11 cellular contexts compared by ENCODE assay signal in genomic region chr3:127698264-127699097, GRCh38. TPM values are rescaled to one million over a fixed set of nuclear protein-coding genes. Genes with fewer than 3 reads are reported as not detected.
DNase-seq lines count a peak whose midpoint lies in the region; ATAC-seq and TF ChIP-seq lines count a peak whose summit lies in the region.
"Had no signal": no experiment of that assay in that cellular context is flagged by ENCODE, and none has a peak within 500 bp of the region (broad histone marks: within the 10 kb centered on the region; RNA-seq: fewer than 3 reads in every experiment).

No MANE protein-coding gene starts in this region.

- intact Hi-C loops in A673 (cut with micrococcal nuclease; ENCODE audit: unreplicated experiment): loop anchor here (5.0 kb wide), 1 partner anchor 274 kb away; no protein-coding TSS in a partner anchor
- intact Hi-C loops in left ventricle myocardium inferior (cut with micrococcal nuclease): loop anchor here (10.0 kb wide), 1 partner anchor 46 kb away; no protein-coding TSS in a partner anchor
- intact Hi-C loops in psoas muscle (cut with DNase I): loop anchor here (5.0 kb wide), 2 partner anchors 49 to 124 kb away; partner anchors contain the start of gene MGLL (in 2 of the 2)

- H3K36me3 ChIP-seq in A673 (ENCODE audit: insufficient read depth, low read length, poor library complexity, severe bottlenecking) (no peaks in the 10 kb centered on the region), left ventricle myocardium inferior (peaks cover 11% of the 10 kb centered on the region), psoas muscle (ENCODE audit: insufficient read depth in 1 of 2, low read depth in 1 of 2) (peaks cover 4 to 8% of the 10 kb centered on the region in 2 donors)

- TF ChIP-seq CTCF in A673 (conservative IDR thresholded peaks at IDR 0.05; ENCODE audit: low read depth, low read length) (no peak), VCaP (conservative IDR thresholded peaks at IDR 0.05) (no peak), left ventricle myocardium inferior (IDR thresholded peaks at IDR 0.05; ENCODE audit: borderline replicate concordance) (no peak), psoas muscle (IDR thresholded peaks at IDR 0.05) (no peak)

- BruUV-seq in A673 (replicated peaks; lab: Mats Ljungman, UMichigan): no TSS peak

- H3K27ac ChIP-seq in A673 (ENCODE audit: low read depth, low read length, poor library complexity, severe bottlenecking): peak overlapping the region; percentile 74
- H3K27ac ChIP-seq in VCaP: peak overlapping the region; percentile 98
- peak overlapping the region; percentile 96 for H3K27ac ChIP-seq in left ventricle myocardium inferior (replicated peaks)
- H3K27ac ChIP-seq in psoas muscle: peak overlapping the region; percentile 94

- no peaks in the 10 kb centered on the region for H3K27me3 ChIP-seq in A673 (replicated peaks; ENCODE audit: insufficient read depth, low read depth, low read length, poor library complexity)
- H3K27me3 ChIP-seq in left ventricle myocardium inferior (ENCODE audit: low read depth): no peaks in the 10 kb centered on the region
- no peaks in the 10 kb centered on the region for H3K27me3 ChIP-seq in psoas muscle (ENCODE audit: insufficient read depth in 3 of 3, low read length in 2 of 3)

- H3K4me3 ChIP-seq in A673 (ENCODE audit: low read depth, low read length, poor library complexity, severe bottlenecking): no peak overlapping the region
- H3K4me3 ChIP-seq in left ventricle myocardium inferior: peak overlapping the region; percentile 23
- H3K4me3 ChIP-seq in psoas muscle: peak overlapping the region; percentile 60

- DNase-seq in A673 (ENCODE audit: low spot score) (no peak), left ventricle myocardium inferior (peak; percentile 22), psoas muscle (peak in 1 of 2 donors; percentile 33), putamen (ENCODE audit: low spot score) (no peak), GDM1 (lab: John Stamatoyannopoulos, UW) (no peak), AG08395 (ENCODE audit: low spot score) (no peak)
- DNase-seq: central memory CD4-positive, alpha-beta T cell; NCI-H526; T-helper 2 cell had no signal

- WGBS in psoas muscle, 3 donors: 50 to 59% (median 51%) methylated on average over 8 of the region's 8 CpGs

- H3K4me1 ChIP-seq in A673 (ENCODE audit: insufficient read depth, low read length, poor library complexity, severe bottlenecking): peaks cover 18% of the 10 kb centered on the region
- H3K4me1 ChIP-seq in left ventricle myocardium inferior: peaks cover 95% of the 10 kb centered on the region
- peaks cover 58% of the 10 kb centered on the region for H3K4me1 ChIP-seq in psoas muscle

- ATAC-seq in psoas muscle (no peak), HG02970 (IDR thresholded peaks at IDR 0.05; ENCODE audit: low FRiP score, unreplicated experiment) (no peak)

- H3K9me3 ChIP-seq in A673 (ENCODE audit: low read depth, low read length, poor library complexity, severe bottlenecking): no peaks in the 10 kb centered on the region
- H3K9me3 ChIP-seq in left ventricle myocardium inferior (replicated peaks): no peaks in the 10 kb centered on the region
- no peaks in the 10 kb centered on the region for H3K9me3 ChIP-seq in psoas muscle

- POLR2A ChIA-PET in A673 (lab: Charles Lee; ENCODE audit: low non-redundant PET): no interaction called here

- CTCF ChIA-PET in A673 (lab: Charles Lee): interaction anchor here (1.4 kb wide), 1 partner anchor 123 kb away, joined by 4 read pairs; no protein-coding TSS in a partner anchor

RNA-seq across cellular contexts. Expression of gene ABTB1, which starts 25.7 kb away (rescaled TPM):
- total RNA-seq in A673 (2021): 2.6 and 4.1 TPM in 2 replicates
- 29.9 TPM for total RNA-seq in left ventricle myocardium inferior
- 10 to 100 TPM; 22.8 to 34.5 (median 27.6) TPM for total RNA-seq in psoas muscle
- polyA plus RNA-seq in psoas muscle: 10 to 100 TPM; 29.1 to 30.3 (median 30.1) TPM
